In genomic region chr4:153479118-153479517, GRCh38 we compare ENCODE assay signal across 15 cellular contexts. TPM values are rescaled to one million over a fixed set of nuclear protein-coding genes. Genes with fewer than 3 reads are reported as not detected.
A peak's percentile ranks its signal among the peaks of the same experiment; 100 is the strongest.
DNase-seq lines count a peak whose midpoint lies in the region; ATAC-seq, FAIRE-seq and TF ChIP-seq lines count a peak whose summit lies in the region.
"Had no signal": no experiment of that assay in that cellular context is flagged by ENCODE, and none has a peak within 500 bp of the region (broad histone marks: within the 10 kb centered on the region; RNA-seq: fewer than 3 reads in every experiment).

No MANE protein-coding gene starts in this region.

- peak overlapping the region; percentile 64 to 84 (median 79) for H3K27ac Mint-ChIP-seq in CD4-positive, CD25-positive, alpha-beta regulatory T cell
- H3K27ac Mint-ChIP-seq in T-cell, result peak overlapping the region; percentile 56 to 69
- H3K27ac Mint-ChIP-seq in endodermal cell, result no peak overlapping the region

- no peaks in the 10 kb centered on the region for H3K9me3 ChIP-seq in CD4-positive, CD25-positive, alpha-beta regulatory T cell (ENCODE audit: control insufficient read depth in 2 of 2, low read length in 2 of 2)
- no peaks in the 10 kb centered on the region for H3K9me3 ChIP-seq in muscle layer of duodenum (ENCODE audit: control insufficient read depth in 1 of 2, low read length in 2 of 2)
- no peaks in the 10 kb centered on the region for H3K9me3 ChIP-seq in endodermal cell (ENCODE audit: control insufficient read depth, low read length)

- CTCF ChIA-PET in T-cell (lab: Charles Lee), result interaction anchor here (0.9 to 1.3 kb wide), 3 partner anchors 8 to 95 kb away, joined by 3 to 6 read pairs (median 3); no protein-coding TSS in a partner anchor

- peak; percentile 9 for FAIRE-seq in GM12891 (lab: Jason Lieb, UNC)
- FAIRE-seq: endothelial cell of umbilical vein had no signal

- H3K27ac ChIP-seq in CD4-positive, CD25-positive, alpha-beta regulatory T cell (ENCODE audit: insufficient read depth, low read length, poor library complexity, severe bottlenecking), result peak overlapping the region; percentile 42
- peak overlapping the region; percentile 42 for H3K27ac ChIP-seq in muscle layer of duodenum (ENCODE audit: low read length)
- H3K27ac ChIP-seq in endodermal cell (ENCODE audit: low read depth, low read length), result no peak overlapping the region

- 67 to 90% methylated on average over 2 to 3 of the region's 3 CpGs for WGBS in endodermal cell (ENCODE audit: insufficient coverage in 1 of 2, insufficient read length in 1 of 2), 2 experiments

- peaks cover 35% of the 10 kb centered on the region for H3K36me3 Mint-ChIP-seq in CD4-positive, CD25-positive, alpha-beta regulatory T cell
- peaks cover 35% of the 10 kb centered on the region for H3K36me3 Mint-ChIP-seq in T-cell
- H3K36me3 Mint-ChIP-seq in endodermal cell (ENCODE audit: low read depth), result no peaks in the 10 kb centered on the region

- TF ChIP-seq CTCF in endodermal cell (conservative IDR thresholded peaks at IDR 0.05) (no peak), omental fat pad (IDR thresholded peaks at IDR 0.05) (no peak)

- no peak for DNase-seq in CD4-positive, CD25-positive, alpha-beta regulatory T cell
- no peak for DNase-seq in GM12891 (ENCODE audit: insufficient read length, low spot score)
- DNase-seq in T-cell, result no peak
- DNase-seq in endodermal cell, result no peak
- no peak for DNase-seq in ecto neural progenitor cell (ENCODE audit: low spot score)
- no peak for DNase-seq in omental fat pad (ENCODE audit: low spot score)
- DNase-seq in NCI-H2081 (lab: John Stamatoyannopoulos, UW), result no peak
- DNase-seq: caudate nucleus; left cardiac atrium; NCI-H345; right cardiac atrium; stimulated activated naive CD8-positive, alpha-beta T cell treated with anti-CD3 and anti-CD28 coated beads, Interleukin-15, amount 100 ng/mL, for 72 hours; T-helper 2 cell had no signal

- H3K4me1 ChIP-seq in CD4-positive, CD25-positive, alpha-beta regulatory T cell (ENCODE audit: control insufficient read depth, insufficient read depth, low read length, poor library complexity, severe bottlenecking), result peaks cover 68% of the 10 kb centered on the region
- peaks cover 0 to 4% of the 10 kb centered on the region in 2 donors for H3K4me1 ChIP-seq in muscle layer of duodenum (ENCODE audit: control insufficient read depth in 1 of 2, insufficient read depth in 2 of 2, low read length in 2 of 2)
- no peaks in the 10 kb centered on the region for H3K4me1 ChIP-seq in endodermal cell (ENCODE audit: control insufficient read depth, insufficient read depth, low read length)

- POLR2A ChIA-PET in T-cell (lab: Charles Lee), result interaction anchor here in 1 of 2 donors (0.6 kb wide), 2 partner anchors 35 to 88 kb away, joined by 3 read pairs; no protein-coding TSS in a partner anchor

- H3K36me3 ChIP-seq in CD4-positive, CD25-positive, alpha-beta regulatory T cell (ENCODE audit: control insufficient read depth, insufficient read depth, low read length), result peaks cover 63% of the 10 kb centered on the region
- H3K36me3 ChIP-seq in muscle layer of duodenum (ENCODE audit: control insufficient read depth in 1 of 2, insufficient read depth in 2 of 2, low read length in 2 of 2), result peaks cover 3 to 11% of the 10 kb centered on the region in 2 donors
- no peaks in the 10 kb centered on the region for H3K36me3 ChIP-seq in endodermal cell (ENCODE audit: control insufficient read depth, insufficient read depth, low read length)

- no peak overlapping the region for H3K4me3 ChIP-seq in CD4-positive, CD25-positive, alpha-beta regulatory T cell (ENCODE audit: low read depth, low read length)
- H3K4me3 ChIP-seq in muscle layer of duodenum (ENCODE audit: low read depth in 1 of 2, low read length in 2 of 2) (no peak overlapping the region), endodermal cell (ENCODE audit: low read length) (no peak overlapping the region)

- H3K9me3 Mint-ChIP-seq in CD4-positive, CD25-positive, alpha-beta regulatory T cell, result no peaks in the 10 kb centered on the region
- H3K9me3 Mint-ChIP-seq in T-cell, result no peaks in the 10 kb centered on the region
- H3K9me3 Mint-ChIP-seq in endodermal cell, result no peaks in the 10 kb centered on the region
- H3K9me3 Mint-ChIP-seq: stimulated activated naive CD8-positive, alpha-beta T cell treated with anti-CD3 and anti-CD28 coated beads, Interleukin-15, amount 100 ng/mL, for 72 hours had no signal

- ATAC-seq in CD4-positive, CD25-positive, alpha-beta regulatory T cell (ENCODE audit: low read depth in 2 of 2), result no peak
- no peak for ATAC-seq in T-cell (replicated peaks in 1 of 4)
- no peak for ATAC-seq in omental fat pad (ENCODE audit: low FRiP score)
- ATAC-seq: left cardiac atrium; right cardiac atrium; stimulated activated naive CD8-positive, alpha-beta T cell treated with anti-CD3 and anti-CD28 coated beads, Interleukin-15, amount 100 ng/mL, for 72 hours had no signal

- no peaks in the 10 kb centered on the region for H3K27me3 Mint-ChIP-seq in CD4-positive, CD25-positive, alpha-beta regulatory T cell
- no peaks in the 10 kb centered on the region for H3K27me3 Mint-ChIP-seq in T-cell
- H3K27me3 Mint-ChIP-seq in endodermal cell (ENCODE audit: insufficient read depth), result no peaks in the 10 kb centered on the region
- H3K27me3 Mint-ChIP-seq: stimulated activated naive CD8-positive, alpha-beta T cell treated with anti-CD3 and anti-CD28 coated beads, Interleukin-15, amount 100 ng/mL, for 72 hours had no signal

- H3K4me3 Mint-ChIP-seq in CD4-positive, CD25-positive, alpha-beta regulatory T cell, result peak overlapping the region in 3 of 4 donors; percentile 32 to 59 (median 39)
- H3K4me3 Mint-ChIP-seq in T-cell, result peak overlapping the region in 1 of 3 donors; percentile 26
- no peak overlapping the region for H3K4me3 Mint-ChIP-seq in endodermal cell

- peaks cover 56 to 91% (median 68%) of the 10 kb centered on the region in 4 donors for H3K4me1 Mint-ChIP-seq in CD4-positive, CD25-positive, alpha-beta regulatory T cell
- peaks cover 78 to 84% (median 82%) of the 10 kb centered on the region in 3 donors for H3K4me1 Mint-ChIP-seq in T-cell
- H3K4me1 Mint-ChIP-seq in endodermal cell, result no peaks in the 10 kb centered on the region

- no peaks in the 10 kb centered on the region for H3K27me3 ChIP-seq in CD4-positive, CD25-positive, alpha-beta regulatory T cell (ENCODE audit: control insufficient read depth, insufficient read depth, low read length)
- no peaks in the 10 kb centered on the region for H3K27me3 ChIP-seq in muscle layer of duodenum (ENCODE audit: low read depth, low read length)
- H3K27me3 ChIP-seq in endodermal cell (ENCODE audit: control insufficient read depth, insufficient read depth, low read length, poor library complexity, severe bottlenecking), result no peaks in the 10 kb centered on the region

- no peak for TF ChIP-seq POLR2A in GM12891 (IDR thresholded peaks at IDR 0.05; ENCODE audit: low read depth, low read length)

- no peak overlapping the region for H3K9ac ChIP-seq in endodermal cell (ENCODE audit: extremely low read depth, low read length, poor library complexity, severe bottlenecking)

TF ChIP-seq in GM12891, 5 proteins besides CTCF, POLR2A, EP300 and RAD21:
- TF ChIP-seq TAF1 (IDR thresholded peaks at IDR 0.05; ENCODE audit: low read depth, low read length) (no peak), POLR2AphosphoS5 (IDR thresholded peaks at IDR 0.05; ENCODE audit: low read depth, low read length) (no peak), PAX5 (IDR thresholded peaks at IDR 0.05; ENCODE audit: insufficient read depth, low read length, severe bottlenecking) (no peak), SPI1 (IDR thresholded peaks at IDR 0.05; ENCODE audit: low read depth, low read length) (no peak), POU2F2 (IDR thresholded peaks at IDR 0.05; ENCODE audit: low read depth, low read length) (no peak)

RNA-seq across cellular contexts. Expression of gene TMEM131L, which starts 13.0 kb away (rescaled TPM):
- 86.4 TPM for total RNA-seq in CD4-positive, CD25-positive, alpha-beta regulatory T cell
- polyA plus RNA-seq in CD4-positive, CD25-positive, alpha-beta regulatory T cell, result 10 to 100 TPM; 35.5 to 48.4 (median 40.1) TPM
- 50.3 TPM for polyA plus RNA-seq in GM12891 (2012; ENCODE audit: low read depth, missing spikeins)
- total RNA-seq in T-cell, result 100 to 1,000 TPM in 1 of 5 donors, 10 to 100 TPM in 4; 60.7 to 115 (median 72.6) TPM
- 10 to 100 TPM in 1 of 2 donors, 1 to 10 TPM in 1; 6.2 to 10.8 TPM for total RNA-seq in endodermal cell
- polyA plus RNA-seq in endodermal cell (2013, experiment 1 of 2), result 22.2 TPM
- polyA plus RNA-seq in endodermal cell (2013, experiment 2 of 2), result 19.4 TPM
- 10 to 100 TPM; 17.7 to 43.9 (median 24.8) TPM for total RNA-seq in omental fat pad
